Comparison of ENCODE assay signal across 15 cellular contexts in genomic region chr11:18369398-18369797, GRCh38. TPM values are rescaled to one million over a fixed set of nuclear protein-coding genes. Genes with fewer than 3 reads are reported as not detected.
"Had no signal": no experiment of that assay in that cellular context is flagged by ENCODE, and none has a peak within 500 bp of the region (broad histone marks: within the 10 kb centered on the region; RNA-seq: fewer than 3 reads in every experiment).

No MANE protein-coding gene starts in this region.

- H3K4me3 Mint-ChIP-seq: activated naive CD4-positive, alpha-beta T cell treated with anti-CD3 and anti-CD28 coated beads for 36 hours; natural killer cell treated with Interleukin-12 subunit alpha and Interleukin-12 subunit beta and Interleukin-15 and Interleukin-18, amount 100 ng/mL, for 72 hours had no signal

- H3K9me3 Mint-ChIP-seq: activated naive CD4-positive, alpha-beta T cell treated with anti-CD3 and anti-CD28 coated beads for 36 hours; natural killer cell treated with Interleukin-12 subunit alpha and Interleukin-12 subunit beta and Interleukin-15 and Interleukin-18, amount 100 ng/mL, for 72 hours had no signal

- H3K27ac ChIP-seq: stomach, testis, upper lobe of left lung had no signal

- DNase-seq: activated CD4-positive, alpha-beta T cell treated with anti-CD3 and anti-CD28 coated beads, Interleukin-2, amount 50 U/mL, for 1 hour; activated CD4-positive, CD25-positive, alpha-beta regulatory T cell; activated naive CD4-positive, alpha-beta T cell treated with anti-CD3 and anti-CD28 coated beads for 36 hours; activated T-cell treated with anti-CD3 and anti-CD28 coated beads for 4 hours; occipital lobe; right cardiac atrium; stomach; SW 1271; testis; upper lobe of left lung had no signal

- H3K27me3 Mint-ChIP-seq: natural killer cell treated with Interleukin-12 subunit alpha and Interleukin-12 subunit beta and Interleukin-15 and Interleukin-18, amount 100 ng/mL, for 72 hours; progenitor cell of endocrine pancreas had no signal

- ATAC-seq: esophagus mucosa; natural killer cell treated with Interleukin-12 subunit alpha and Interleukin-12 subunit beta and Interleukin-15 and Interleukin-18, amount 100 ng/mL, for 72 hours; right cardiac atrium had no signal

- H3K4me3 ChIP-seq: stomach, testis, upper lobe of left lung had no signal

- H3K27me3 ChIP-seq: stomach, testis, upper lobe of left lung had no signal

- H3K27ac Mint-ChIP-seq: natural killer cell treated with Interleukin-12 subunit alpha and Interleukin-12 subunit beta and Interleukin-15 and Interleukin-18, amount 100 ng/mL, for 72 hours had no signal

RNA-seq across cellular contexts. Expression of gene LDHC, which starts 42.7 kb away (rescaled TPM):
- total RNA-seq: activated naive CD4-positive, alpha-beta T cell treated with anti-CD3 and anti-CD28 coated beads for 36 hours; esophagus mucosa; lung microvascular endothelial cell; mononuclear cell; natural killer cell treated with Interleukin-12 subunit alpha and Interleukin-12 subunit beta and Interleukin-15 and Interleukin-18, amount 100 ng/mL, for 72 hours; occipital lobe; upper lobe of left lung had no signal
